ENCODE assay signal across 1 cellular context in genomic region chr4:10115657-10116624, GRCh38.
TF ChIP-seq lines count a peak whose summit lies in the region.

No MANE protein-coding gene starts in this region.

TF ChIP-seq in HepG2, 621 proteins besides CTCF, POLR2A, EP300 and RAD21 (continued from another document):
- no peak for TF ChIP-seq FUBP1 (CRISPR knock-in tag; IDR thresholded peaks at IDR 0.05; ENCODE audit: borderline replicate concordance)
- TF ChIP-seq REL (CRISPR knock-in tag; conservative IDR thresholded peaks at IDR 0.05), result no peak
- TF ChIP-seq CENPBD1 (CRISPR knock-in tag; IDR thresholded peaks at IDR 0.05; ENCODE audit: borderline replicate concordance, low read depth), result no peak
- no peak for TF ChIP-seq JARID2 (CRISPR knock-in tag; IDR thresholded peaks at IDR 0.05; ENCODE audit: insufficient replicate concordance)
- peak; percentile 50; the same call in 1 of the 2 replicates for TF ChIP-seq HDAC1 (CRISPR knock-in tag; IDR thresholded peaks at IDR 0.05)
- no peak for TF ChIP-seq IRX3 (CRISPR knock-in tag; IDR thresholded peaks at IDR 0.05; ENCODE audit: borderline replicate concordance, low read depth)
- TF ChIP-seq ZMYM3 (CRISPR knock-in tag; IDR thresholded peaks at IDR 0.05), result no peak
- no peak for TF ChIP-seq NPAS2 (CRISPR knock-in tag; IDR thresholded peaks at IDR 0.05; ENCODE audit: borderline replicate concordance)
- TF ChIP-seq ATF7-NPFF (CRISPR knock-in tag; IDR thresholded peaks at IDR 0.05; ENCODE audit: low read depth), result no peak
- 0 out of 2 replicates have a peak, but pooled peaks have one; percentile 78 for TF ChIP-seq ZNF414 (CRISPR knock-in tag; IDR thresholded peaks at IDR 0.05)
- TF ChIP-seq ZSCAN29 (CRISPR knock-in tag; conservative IDR thresholded peaks at IDR 0.05), result no peak
- TF ChIP-seq PATZ1 (CRISPR knock-in tag; IDR thresholded peaks at IDR 0.05), result 0 out of 2 replicates have a peak, but pooled peaks have one; percentile 1
- TF ChIP-seq ZBTB2 (CRISPR knock-in tag; IDR thresholded peaks at IDR 0.05; ENCODE audit: low read depth), result no peak
- peak; percentile 30 for TF ChIP-seq NFYB (CRISPR knock-in tag; IDR thresholded peaks at IDR 0.05)
- TF ChIP-seq SIX4 (CRISPR knock-in tag; IDR thresholded peaks at IDR 0.05), result no peak
- no peak for TF ChIP-seq ZNF597 (CRISPR knock-in tag; IDR thresholded peaks at IDR 0.05)
- peak; percentile 40; the same call in 1 of the 2 replicates for TF ChIP-seq PHF8 (CRISPR knock-in tag; IDR thresholded peaks at IDR 0.05)
- no peak for TF ChIP-seq NFE2L2 (IDR thresholded peaks at IDR 0.05; ENCODE audit: low read length)
- TF ChIP-seq ATF4 (CRISPR knock-in tag; IDR thresholded peaks at IDR 0.05), result no peak
- TF ChIP-seq NFYC (CRISPR knock-in tag; IDR thresholded peaks at IDR 0.05), result no peak
- TF ChIP-seq CHD2 (IDR thresholded peaks at IDR 0.05; ENCODE audit: low read depth, low read length), result no peak
- 0 out of 2 replicates have a peak, but pooled peaks have one; percentile 21 for TF ChIP-seq KDM5A (IDR thresholded peaks at IDR 0.05; ENCODE audit: borderline replicate concordance, low read length)
- peak; percentile 29; the same call in 1 of the 2 replicates for TF ChIP-seq NRL (CRISPR knock-in tag; IDR thresholded peaks at IDR 0.05; ENCODE audit: borderline replicate concordance)
- no peak for TF ChIP-seq ZNF800 (CRISPR knock-in tag; IDR thresholded peaks at IDR 0.05)
- TF ChIP-seq ZNF607 (CRISPR knock-in tag; IDR thresholded peaks at IDR 0.05; ENCODE audit: borderline replicate concordance), result 0 out of 2 replicates have a peak, but pooled peaks have one; percentile 8
- peak; percentile 57; the same call in 1 of the 2 replicates for TF ChIP-seq POLR2G (IDR thresholded peaks at IDR 0.05; ENCODE audit: low read depth, low read length)
- no peak for TF ChIP-seq SALL2 (CRISPR knock-in tag; IDR thresholded peaks at IDR 0.05)
- TF ChIP-seq CREB3 (CRISPR knock-in tag; IDR thresholded peaks at IDR 0.05), result no peak
- no peak for TF ChIP-seq FOXO4 (CRISPR knock-in tag; conservative IDR thresholded peaks at IDR 0.05)
- TF ChIP-seq SP1 (IDR thresholded peaks at IDR 0.05), result no peak
- TF ChIP-seq SP1 (CRISPR knock-in tag; IDR thresholded peaks at IDR 0.05), result 0 out of 2 replicates have a peak, but pooled peaks have one; percentile 7
- TF ChIP-seq ATF1 (CRISPR knock-in tag; IDR thresholded peaks at IDR 0.05), result no peak
- peak; percentile 61; the same call in 1 of the 2 replicates for TF ChIP-seq ZNF350 (CRISPR knock-in tag; IDR thresholded peaks at IDR 0.05; ENCODE audit: borderline replicate concordance, low read depth)
